8 cellular contexts compared by ENCODE assay signal in the genomic region with DNA sequence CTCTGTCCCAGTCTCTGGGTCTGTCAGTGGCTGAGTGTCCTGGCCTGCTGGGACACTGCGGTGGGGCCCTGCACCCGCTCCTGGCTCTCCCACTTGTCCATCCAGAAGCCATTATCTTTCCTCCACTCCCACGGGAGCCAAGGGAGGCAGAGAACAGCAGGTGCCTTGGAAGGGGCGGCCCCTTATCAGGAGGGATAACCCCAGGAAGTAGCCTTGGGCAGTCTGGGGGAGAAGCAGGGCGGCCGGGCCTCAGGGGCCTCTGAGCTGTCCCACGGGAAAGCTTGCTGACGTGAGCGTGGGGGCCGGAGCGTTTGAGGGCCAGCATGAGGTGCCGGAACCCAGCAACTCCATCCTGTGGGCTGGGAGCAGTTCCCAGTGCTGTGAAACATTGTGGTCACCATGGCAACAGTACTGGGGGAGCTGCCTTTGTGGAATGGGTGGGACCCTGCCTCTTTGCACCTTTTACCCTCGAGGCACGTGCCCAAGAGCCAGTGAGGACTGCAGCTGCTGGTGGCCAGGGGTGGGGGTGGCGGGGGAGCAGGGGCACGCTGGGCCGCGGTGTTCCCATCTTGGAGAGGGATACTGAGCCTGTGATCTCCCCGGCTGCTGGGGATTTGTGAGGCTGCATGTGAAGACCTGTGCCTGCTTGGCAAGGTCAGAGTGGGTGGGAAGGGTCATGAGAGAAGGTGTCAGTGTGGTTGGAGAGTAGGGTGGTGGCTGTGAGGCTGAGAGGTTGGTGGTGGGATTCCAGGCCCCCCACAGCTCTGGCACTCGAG. TPM values are rescaled to one million over a fixed set of nuclear protein-coding genes. Genes with fewer than 3 reads are reported as not detected.
A peak's percentile ranks its signal among the peaks of the same experiment; 100 is the strongest.
DNase-seq lines count a peak whose midpoint lies in the region; ATAC-seq lines count a peak whose summit lies in the region.

No MANE protein-coding gene starts in this region.

- WGBS in mesenchymal stem cell, result 68% methylated on average over 20 of the region's 20 CpGs

- peaks cover 32% of the 10 kb centered on the region for H3K4me1 Mint-ChIP-seq in central memory CD8-positive, alpha-beta T cell

- H3K79me1 ChIP-seq in mesenchymal stem cell (replicated peaks; ENCODE audit: low read length, poor library complexity, severe bottlenecking), result peaks cover 27% of the 10 kb centered on the region

- H3K9ac ChIP-seq in mesenchymal stem cell (ENCODE audit: low read length), result peak overlapping the region; percentile 83

- no peak overlapping the region for H3K4me2 ChIP-seq in mesenchymal stem cell (ENCODE audit: low read length, poor library complexity, severe bottlenecking)

- no peak overlapping the region for H3K4me3 Mint-ChIP-seq in central memory CD8-positive, alpha-beta T cell

- H2BK5ac ChIP-seq in mesenchymal stem cell (ENCODE audit: low read depth, low read length, poor library complexity, severe bottlenecking), result no peak overlapping the region

- H4K91ac ChIP-seq in mesenchymal stem cell (ENCODE audit: low read length), result no peak overlapping the region

- H3K27ac Mint-ChIP-seq in central memory CD8-positive, alpha-beta T cell (ENCODE audit: low read depth), result peak overlapping the region; percentile 75

- H2BK15ac ChIP-seq in mesenchymal stem cell (ENCODE audit: low read depth, poor library complexity, severe bottlenecking), result no peak overlapping the region

- no peak overlapping the region for H3K27ac ChIP-seq in mesenchymal stem cell (ENCODE audit: low read length, poor library complexity, severe bottlenecking)

- no peak overlapping the region for H3K4me3 ChIP-seq in mesenchymal stem cell (ENCODE audit: insufficient read depth in 1 of 2, low read depth in 1 of 2, low read length in 2 of 2)

- H4K8ac ChIP-seq in mesenchymal stem cell (ENCODE audit: low read length), result peak overlapping the region; percentile 7

- ATAC-seq in Right ventricle myocardium inferior, result peak; percentile 47
- no peak for ATAC-seq in central memory CD8-positive, alpha-beta T cell (replicated peaks; ENCODE audit: extremely low read depth, poor library complexity, severe bottlenecking)
- no peak for ATAC-seq in HG03469 (IDR thresholded peaks at IDR 0.05; ENCODE audit: unreplicated experiment)
- ATAC-seq in HG03196 (IDR thresholded peaks at IDR 0.05; ENCODE audit: unreplicated experiment), result no peak

- H2AFZ ChIP-seq in mesenchymal stem cell (ENCODE audit: low read depth, low read length), result no peak overlapping the region

- peak overlapping the region in 1 of 2 experiments; percentile 64 for H2BK12ac ChIP-seq in mesenchymal stem cell (ENCODE audit: low read length in 2 of 2)

- H3K18ac ChIP-seq in mesenchymal stem cell (ENCODE audit: low read depth in 1 of 2, low read length in 2 of 2), result peak overlapping the region in 1 of 2 experiments; percentile 52

- H2BK120ac ChIP-seq in mesenchymal stem cell (ENCODE audit: low read depth, low read length), result no peak overlapping the region

- H3K36me3 ChIP-seq in mesenchymal stem cell (ENCODE audit: control insufficient read depth in 1 of 2, insufficient read depth in 2 of 2, low read depth in 1 of 2, low read length in 2 of 2), result peaks cover 0 to 7% of the 10 kb centered on the region in 2 experiments

- H3K23ac ChIP-seq in mesenchymal stem cell (ENCODE audit: low read length in 2 of 2), result no peak overlapping the region

- H3K4ac ChIP-seq in mesenchymal stem cell (ENCODE audit: low read depth in 1 of 2, low read length in 2 of 2), result no peak overlapping the region

- peaks cover 34% of the 10 kb centered on the region for H3K4me1 ChIP-seq in mesenchymal stem cell (ENCODE audit: control insufficient read depth, insufficient read depth, low read depth, low read length)

- no peak overlapping the region for H2AK5ac ChIP-seq in mesenchymal stem cell (ENCODE audit: low read length, severe bottlenecking)

- H3K27me3 ChIP-seq in mesenchymal stem cell (ENCODE audit: control insufficient read depth in 1 of 2, insufficient read depth in 1 of 2, low read length in 2 of 2), result peaks cover 0 to 14% of the 10 kb centered on the region in 2 experiments

- H3K9me3 ChIP-seq in mesenchymal stem cell (ENCODE audit: control insufficient read depth, low read length), result no peaks in the 10 kb centered on the region

- DNase-seq in Right ventricle myocardium inferior (ENCODE audit: missing footprints) (peak; percentile 81), cardiac septum (ENCODE audit: low spot score) (no peak), mesenchymal stem cell (peak; percentile 90), hippocampal formation (lab: John Stamatoyannopoulos, UW) (no peak), NCI-H524 treated with DMSO at 0.1 percent for 48 hours (lab: John Stamatoyannopoulos, UW) (no peak)
- no peak for DNase-seq in central memory CD8-positive, alpha-beta T cell (ENCODE audit: low spot score in 2 of 2)

- intact Hi-C loops in Right ventricle myocardium inferior (cut with DNase I), result no loop called here
- intact Hi-C loops in cardiac septum (cut with DNase I), result loop anchor here (10.0 kb wide), 1 partner anchor 193 kb away; no protein-coding TSS in a partner anchor

- H3K9me3 Mint-ChIP-seq in central memory CD8-positive, alpha-beta T cell, result no peaks in the 10 kb centered on the region

- H3K36me3 Mint-ChIP-seq in central memory CD8-positive, alpha-beta T cell (ENCODE audit: insufficient read depth), result peaks cover 5% of the 10 kb centered on the region

- no peaks in the 10 kb centered on the region for H3K27me3 Mint-ChIP-seq in central memory CD8-positive, alpha-beta T cell

- no peak overlapping the region for H3K14ac ChIP-seq in mesenchymal stem cell (ENCODE audit: low read length in 2 of 2)

RNA-seq across cellular contexts. Expression of gene KLHL26, which starts 20.9 kb away (rescaled TPM):
- total RNA-seq in Right ventricle myocardium inferior (6.6 TPM), cardiac septum (5.4 TPM)
- polyA plus RNA-seq in mesenchymal stem cell (2013, experiment 1 of 2), result 2.6 TPM
- 2.9 TPM for polyA plus RNA-seq in mesenchymal stem cell (2013, experiment 2 of 2)

RNA-seq across cellular contexts. Expression of gene CRTC1, which starts 25.7 kb away (rescaled TPM):
- total RNA-seq in Right ventricle myocardium inferior (10.3 TPM), cardiac septum (8.8 TPM)
- polyA plus RNA-seq in mesenchymal stem cell (2013, experiment 1 of 2), result 9.9 TPM
- polyA plus RNA-seq in mesenchymal stem cell (2013, experiment 2 of 2), result 9.4 TPM

RNA-seq across cellular contexts. Expression of gene TMEM59L, which starts 45.1 kb away (rescaled TPM):
- total RNA-seq in Right ventricle myocardium inferior, result 2.8 TPM
- 3.0 TPM for total RNA-seq in cardiac septum
- polyA plus RNA-seq in mesenchymal stem cell (2013, experiment 1 of 2), result 1.1 TPM
- polyA plus RNA-seq in mesenchymal stem cell (2013, experiment 2 of 2), result 1.1 TPM

RNA-seq across cellular contexts. Expression of gene CRLF1, which starts 51.2 kb away (rescaled TPM):
- total RNA-seq in Right ventricle myocardium inferior, result 35.7 TPM
- 29.6 TPM for total RNA-seq in cardiac septum
- polyA plus RNA-seq in mesenchymal stem cell (2013, experiment 1 of 2), result 0.10 TPM
- 0.18 TPM for polyA plus RNA-seq in mesenchymal stem cell (2013, experiment 2 of 2)

Comparison
In these comparisons a context has a peak if more than half of its experiments do, and no peak if none do; other contexts are left out.
1. DNase-seq: peak in Right ventricle myocardium inferior (single experiment) and mesenchymal stem cell (single experiment); none in cardiac septum (single experiment), central memory CD8-positive, alpha-beta T cell (0 of 2), hippocampal formation (0 of 2) and NCI-H524 treated with DMSO at 0.1 percent for 48 hours (single experiment).